19 cellular contexts compared by ENCODE assay signal in the genomic region with DNA sequence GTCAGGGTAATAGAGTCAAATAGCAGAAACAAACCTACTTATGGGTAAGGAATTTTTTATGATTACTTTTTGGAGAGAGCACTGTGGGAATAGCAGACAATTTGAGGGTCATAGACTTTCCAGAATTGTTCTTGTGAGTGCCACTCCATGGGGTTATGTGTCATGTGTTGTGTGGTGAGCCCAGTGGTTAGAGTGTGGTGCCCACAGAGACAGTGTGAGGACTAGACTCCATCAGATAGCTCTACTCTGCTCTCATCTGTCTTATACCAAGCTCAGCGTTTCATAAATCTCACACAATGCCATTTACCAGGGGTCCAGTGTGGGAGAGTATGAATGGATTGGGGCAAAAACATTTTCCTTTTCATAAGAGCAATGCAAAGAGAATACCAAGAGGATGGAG.
"Had no signal": no experiment of that assay in that cellular context is flagged by ENCODE, and none has a peak within 500 bp of the region (broad histone marks: within the 10 kb centered on the region; RNA-seq: fewer than 3 reads in every experiment).

No MANE protein-coding gene starts in this region.

- H3K36me3 Mint-ChIP-seq: mesothelial cell of epicardium, naive B cell had no signal

- H3K4me3 Mint-ChIP-seq: mesothelial cell of epicardium, naive B cell had no signal

- ATAC-seq: gastroesophageal sphincter, heart left ventricle, left cardiac atrium, left ventricle myocardium superior, mucosa of descending colon had no signal

- H3K9me3 ChIP-seq: esophagus squamous epithelium, gastroesophageal sphincter, heart left ventricle, left lung, lower lobe of right lung, mucosa of descending colon had no signal

- H3K4me1 ChIP-seq: esophagus squamous epithelium, gastroesophageal sphincter, heart left ventricle, left lung, lower lobe of right lung had no signal

- H3K4me1 Mint-ChIP-seq: naive B cell had no signal

- H3K27me3 ChIP-seq: gastroesophageal sphincter, left lung had no signal

- H3K9me3 Mint-ChIP-seq: mesothelial cell of epicardium had no signal

- H3K36me3 ChIP-seq: esophagus squamous epithelium, gastroesophageal sphincter, heart left ventricle, left lung, lower lobe of right lung had no signal

- H3K4me3 ChIP-seq: coronary artery, dorsolateral prefrontal cortex, esophagus squamous epithelium, gastroesophageal sphincter, heart left ventricle, left lung, lower lobe of right lung, mucosa of descending colon had no signal

- DNase-seq: dermis blood vessel endothelial cell; dorsolateral prefrontal cortex; effector CD4-positive, alpha-beta T cell; effector memory CD4-positive, alpha-beta T cell; erythroblast; esophagus squamous epithelium; foreskin fibroblast; heart left ventricle; hippocampal formation; left cardiac atrium; left lung; left ventricle myocardium superior; lower lobe of right lung; mesenchymal stem cell; mucosa of descending colon; naive B cell had no signal

- H3K27ac Mint-ChIP-seq: mesothelial cell of epicardium, naive B cell had no signal

- H3K27ac ChIP-seq: coronary artery, dorsolateral prefrontal cortex, esophagus squamous epithelium, gastroesophageal sphincter, heart left ventricle, left lung, lower lobe of right lung had no signal
